In genomic region chr5:151150484-151151262, GRCh38 we compare ENCODE assay signal across 8 cellular contexts. TPM values are rescaled to one million over a fixed set of nuclear protein-coding genes. Genes with fewer than 3 reads are reported as not detected.
DNase-seq lines count a peak whose midpoint lies in the region; ATAC-seq lines count a peak whose summit lies in the region.

No MANE protein-coding gene starts in this region.

- peaks cover 21% of the 10 kb centered on the region for H3K36me3 ChIP-seq in CD4-positive, alpha-beta memory T cell (ENCODE audit: insufficient read depth, low read length)

- no peaks in the 10 kb centered on the region for H3K9me3 ChIP-seq in CD4-positive, alpha-beta memory T cell (ENCODE audit: control insufficient read depth in 1 of 2, low read length in 2 of 2)

- peaks cover 100% of the 10 kb centered on the region for H3K4me1 ChIP-seq in CD4-positive, alpha-beta memory T cell (ENCODE audit: insufficient read depth, low read length)

- peak overlapping the region; percentile 60 to 98 (median 86) for H3K4me3 Mint-ChIP-seq in CD4-positive, alpha-beta memory T cell
- no peak overlapping the region for H3K4me3 Mint-ChIP-seq in dendritic cell treated with granulocyte-macrophage colony-stimulating factor and Interleukin-4, amounts not matched to agents 40 ng/mL and 50 ng/mL, for 4 days
- peak overlapping the region; percentile 100 for H3K4me3 Mint-ChIP-seq in natural killer cell treated with Interleukin-12 subunit alpha and Interleukin-12 subunit beta and Interleukin-15 and Interleukin-18, amount 100 ng/mL, for 72 hours

- DNase-seq in CD4-positive, alpha-beta memory T cell = peak; percentile 81 to 94 (median 83)
- DNase-seq in natural killer cell treated with Interleukin-12 subunit alpha and Interleukin-12 subunit beta and Interleukin-15 and Interleukin-18, amount 100 ng/mL, for 72 hours (ENCODE audit: low spot score) = no peak
- DNase-seq in HK-2 (ENCODE audit: unreplicated experiment) = no peak

- no peaks in the 10 kb centered on the region for H3K9me3 Mint-ChIP-seq in CD4-positive, alpha-beta memory T cell
- H3K9me3 Mint-ChIP-seq in dendritic cell treated with granulocyte-macrophage colony-stimulating factor and Interleukin-4, amounts not matched to agents 40 ng/mL and 50 ng/mL, for 4 days = no peaks in the 10 kb centered on the region
- H3K9me3 Mint-ChIP-seq in natural killer cell treated with Interleukin-12 subunit alpha and Interleukin-12 subunit beta and Interleukin-15 and Interleukin-18, amount 100 ng/mL, for 72 hours = no peaks in the 10 kb centered on the region

- peak overlapping the region; percentile 94 to 99 (median 96) for H3K27ac Mint-ChIP-seq in CD4-positive, alpha-beta memory T cell
- peak overlapping the region; percentile 85 for H3K27ac Mint-ChIP-seq in dendritic cell treated with granulocyte-macrophage colony-stimulating factor and Interleukin-4, amounts not matched to agents 40 ng/mL and 50 ng/mL, for 4 days
- peak overlapping the region; percentile 92 to 99 for H3K27ac Mint-ChIP-seq in natural killer cell treated with Interleukin-12 subunit alpha and Interleukin-12 subunit beta and Interleukin-15 and Interleukin-18, amount 100 ng/mL, for 72 hours

- no peaks in the 10 kb centered on the region for H3K27me3 ChIP-seq in CD4-positive, alpha-beta memory T cell (ENCODE audit: insufficient read depth, low read length)

- CTCF ChIA-PET in CD4-positive, alpha-beta memory T cell (lab: Charles Lee; ENCODE audit: partially characterized antibody) = interaction anchor here (0.9 to 50.2 kb wide), 7 partner anchors 3 to 102 kb away, joined by 3 to 2066 read pairs (median 8); partner anchors contain the start of gene ANXA6

- H3K4me3 ChIP-seq in CD4-positive, alpha-beta memory T cell (ENCODE audit: low read length in 2 of 2) = peak overlapping the region; percentile 1 to 38

- no peaks in the 10 kb centered on the region for H3K27me3 Mint-ChIP-seq in CD4-positive, alpha-beta memory T cell
- H3K27me3 Mint-ChIP-seq in dendritic cell treated with granulocyte-macrophage colony-stimulating factor and Interleukin-4, amounts not matched to agents 40 ng/mL and 50 ng/mL, for 4 days = no peaks in the 10 kb centered on the region
- H3K27me3 Mint-ChIP-seq in natural killer cell treated with Interleukin-12 subunit alpha and Interleukin-12 subunit beta and Interleukin-15 and Interleukin-18, amount 100 ng/mL, for 72 hours = no peaks in the 10 kb centered on the region

- H3K4me1 Mint-ChIP-seq in CD4-positive, alpha-beta memory T cell = peaks cover 78 to 100% (median 90%) of the 10 kb centered on the region in 4 donors
- H3K4me1 Mint-ChIP-seq in dendritic cell treated with granulocyte-macrophage colony-stimulating factor and Interleukin-4, amounts not matched to agents 40 ng/mL and 50 ng/mL, for 4 days (ENCODE audit: low read depth) = peaks cover 87% of the 10 kb centered on the region
- H3K4me1 Mint-ChIP-seq in natural killer cell treated with Interleukin-12 subunit alpha and Interleukin-12 subunit beta and Interleukin-15 and Interleukin-18, amount 100 ng/mL, for 72 hours (ENCODE audit: low read depth in 2 of 2) = peaks cover 89 to 92% of the 10 kb centered on the region in 2 donors

- H3K27ac ChIP-seq in CD4-positive, alpha-beta memory T cell (ENCODE audit: low read depth, low read length) = peak overlapping the region; percentile 84
- H3K27ac ChIP-seq in temporal lobe (ENCODE audit: low read depth, low read length) = peak overlapping the region; percentile 19

- intact Hi-C loops in CD4-positive, alpha-beta memory T cell (cut with micrococcal nuclease) = loop anchor here (1.0 to 10.0 kb wide), 4 partner anchors 9 to 696 kb away; no protein-coding TSS in a partner anchor
- intact Hi-C loops in dendritic cell treated with granulocyte-macrophage colony-stimulating factor and Interleukin-4, amounts not matched to agents 40 ng/mL and 50 ng/mL, for 4 days (cut with micrococcal nuclease) = no loop called here

- H3K36me3 Mint-ChIP-seq in CD4-positive, alpha-beta memory T cell = peaks cover 32 to 66% of the 10 kb centered on the region in 2 donors
- H3K36me3 Mint-ChIP-seq in dendritic cell treated with granulocyte-macrophage colony-stimulating factor and Interleukin-4, amounts not matched to agents 40 ng/mL and 50 ng/mL, for 4 days (ENCODE audit: low read depth) = peaks cover 36% of the 10 kb centered on the region
- H3K36me3 Mint-ChIP-seq in natural killer cell treated with Interleukin-12 subunit alpha and Interleukin-12 subunit beta and Interleukin-15 and Interleukin-18, amount 100 ng/mL, for 72 hours = peaks cover 9% of the 10 kb centered on the region

- POLR2A ChIA-PET in CD4-positive, alpha-beta memory T cell (lab: Charles Lee; ENCODE audit: partially characterized antibody) = interaction anchor here (0.7 to 13.9 kb wide), 16 partner anchors 8 to 622 kb away, joined by 3 to 249 read pairs (median 8); partner anchors contain the start of genes CCDC69 and GM2A

- ATAC-seq in GM19351 (IDR thresholded peaks at IDR 0.05; ENCODE audit: unreplicated experiment) = peak; percentile 49
- ATAC-seq in HG03521 (IDR thresholded peaks at IDR 0.05; ENCODE audit: unreplicated experiment) = peak; percentile 57
- peak; percentile 27 to 36 for ATAC-seq in activated CD4-positive, CD25-positive, alpha-beta regulatory T cell treated with anti-CD3 and anti-CD28 coated beads, Interleukin-2, amount 50 U/mL, for 24 hours
- peak; percentile 43 to 52 for ATAC-seq in natural killer cell treated with Interleukin-12 subunit alpha and Interleukin-12 subunit beta and Interleukin-15 and Interleukin-18, amount 100 ng/mL, for 72 hours

RNA-seq across cellular contexts. Expression of gene ANXA6, which starts 6.9 kb away (rescaled TPM):
- 100 to 1,000 TPM; 318 to 342 TPM for total RNA-seq in CD4-positive, alpha-beta memory T cell
- polyA plus RNA-seq in CD4-positive, alpha-beta memory T cell = 100 to 1,000 TPM; 229 to 330 TPM
- total RNA-seq in natural killer cell treated with Interleukin-12 subunit alpha and Interleukin-12 subunit beta and Interleukin-15 and Interleukin-18, amount 100 ng/mL, for 72 hours = 100 to 1,000 TPM; 271 to 398 TPM
- total RNA-seq in temporal lobe = 43.3 TPM

Comparison
In these comparisons a context has a peak if more than half of its experiments do, and no peak if none do; other contexts are left out.
1. DNase-seq: peak in CD4-positive, alpha-beta memory T cell (5 of 5); none in natural killer cell treated with Interleukin-12 subunit alpha and Interleukin-12 subunit beta and Interleukin-15 and Interleukin-18, amount 100 ng/mL, for 72 hours (single experiment) and HK-2 (single experiment).
2. Peak in every context shown above with its lines, with median percentiles within 50 percentile points of each other: H3K27ac Mint-ChIP-seq and ATAC-seq.